Comparison of ENCODE assay signal across 2 cellular contexts in the genomic region with DNA sequence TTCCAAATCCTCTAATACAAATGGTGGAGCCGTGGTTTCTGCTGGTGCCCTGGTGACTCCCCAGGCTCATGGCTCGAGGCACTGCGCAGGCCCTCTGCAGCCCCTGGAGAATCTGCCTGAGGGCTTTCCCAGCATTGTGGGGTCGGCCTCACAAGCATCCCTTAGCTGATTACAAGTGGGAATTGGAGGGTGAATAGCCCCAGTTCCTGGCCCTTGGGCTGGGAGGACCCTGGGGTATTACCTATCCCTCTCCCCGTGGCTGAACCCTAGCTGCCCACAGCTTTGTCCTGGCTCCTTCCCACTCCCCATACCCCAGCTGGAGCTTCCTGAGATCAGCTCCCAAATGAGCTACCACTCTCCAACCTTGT.
TF ChIP-seq lines count a peak whose summit lies in the region.

No MANE protein-coding gene starts in this region.

TF ChIP-seq in GM23338, 12 proteins besides CTCF, POLR2A, EP300 and RAD21 (continued from another document):
- TF ChIP-seq, protein P1, sequence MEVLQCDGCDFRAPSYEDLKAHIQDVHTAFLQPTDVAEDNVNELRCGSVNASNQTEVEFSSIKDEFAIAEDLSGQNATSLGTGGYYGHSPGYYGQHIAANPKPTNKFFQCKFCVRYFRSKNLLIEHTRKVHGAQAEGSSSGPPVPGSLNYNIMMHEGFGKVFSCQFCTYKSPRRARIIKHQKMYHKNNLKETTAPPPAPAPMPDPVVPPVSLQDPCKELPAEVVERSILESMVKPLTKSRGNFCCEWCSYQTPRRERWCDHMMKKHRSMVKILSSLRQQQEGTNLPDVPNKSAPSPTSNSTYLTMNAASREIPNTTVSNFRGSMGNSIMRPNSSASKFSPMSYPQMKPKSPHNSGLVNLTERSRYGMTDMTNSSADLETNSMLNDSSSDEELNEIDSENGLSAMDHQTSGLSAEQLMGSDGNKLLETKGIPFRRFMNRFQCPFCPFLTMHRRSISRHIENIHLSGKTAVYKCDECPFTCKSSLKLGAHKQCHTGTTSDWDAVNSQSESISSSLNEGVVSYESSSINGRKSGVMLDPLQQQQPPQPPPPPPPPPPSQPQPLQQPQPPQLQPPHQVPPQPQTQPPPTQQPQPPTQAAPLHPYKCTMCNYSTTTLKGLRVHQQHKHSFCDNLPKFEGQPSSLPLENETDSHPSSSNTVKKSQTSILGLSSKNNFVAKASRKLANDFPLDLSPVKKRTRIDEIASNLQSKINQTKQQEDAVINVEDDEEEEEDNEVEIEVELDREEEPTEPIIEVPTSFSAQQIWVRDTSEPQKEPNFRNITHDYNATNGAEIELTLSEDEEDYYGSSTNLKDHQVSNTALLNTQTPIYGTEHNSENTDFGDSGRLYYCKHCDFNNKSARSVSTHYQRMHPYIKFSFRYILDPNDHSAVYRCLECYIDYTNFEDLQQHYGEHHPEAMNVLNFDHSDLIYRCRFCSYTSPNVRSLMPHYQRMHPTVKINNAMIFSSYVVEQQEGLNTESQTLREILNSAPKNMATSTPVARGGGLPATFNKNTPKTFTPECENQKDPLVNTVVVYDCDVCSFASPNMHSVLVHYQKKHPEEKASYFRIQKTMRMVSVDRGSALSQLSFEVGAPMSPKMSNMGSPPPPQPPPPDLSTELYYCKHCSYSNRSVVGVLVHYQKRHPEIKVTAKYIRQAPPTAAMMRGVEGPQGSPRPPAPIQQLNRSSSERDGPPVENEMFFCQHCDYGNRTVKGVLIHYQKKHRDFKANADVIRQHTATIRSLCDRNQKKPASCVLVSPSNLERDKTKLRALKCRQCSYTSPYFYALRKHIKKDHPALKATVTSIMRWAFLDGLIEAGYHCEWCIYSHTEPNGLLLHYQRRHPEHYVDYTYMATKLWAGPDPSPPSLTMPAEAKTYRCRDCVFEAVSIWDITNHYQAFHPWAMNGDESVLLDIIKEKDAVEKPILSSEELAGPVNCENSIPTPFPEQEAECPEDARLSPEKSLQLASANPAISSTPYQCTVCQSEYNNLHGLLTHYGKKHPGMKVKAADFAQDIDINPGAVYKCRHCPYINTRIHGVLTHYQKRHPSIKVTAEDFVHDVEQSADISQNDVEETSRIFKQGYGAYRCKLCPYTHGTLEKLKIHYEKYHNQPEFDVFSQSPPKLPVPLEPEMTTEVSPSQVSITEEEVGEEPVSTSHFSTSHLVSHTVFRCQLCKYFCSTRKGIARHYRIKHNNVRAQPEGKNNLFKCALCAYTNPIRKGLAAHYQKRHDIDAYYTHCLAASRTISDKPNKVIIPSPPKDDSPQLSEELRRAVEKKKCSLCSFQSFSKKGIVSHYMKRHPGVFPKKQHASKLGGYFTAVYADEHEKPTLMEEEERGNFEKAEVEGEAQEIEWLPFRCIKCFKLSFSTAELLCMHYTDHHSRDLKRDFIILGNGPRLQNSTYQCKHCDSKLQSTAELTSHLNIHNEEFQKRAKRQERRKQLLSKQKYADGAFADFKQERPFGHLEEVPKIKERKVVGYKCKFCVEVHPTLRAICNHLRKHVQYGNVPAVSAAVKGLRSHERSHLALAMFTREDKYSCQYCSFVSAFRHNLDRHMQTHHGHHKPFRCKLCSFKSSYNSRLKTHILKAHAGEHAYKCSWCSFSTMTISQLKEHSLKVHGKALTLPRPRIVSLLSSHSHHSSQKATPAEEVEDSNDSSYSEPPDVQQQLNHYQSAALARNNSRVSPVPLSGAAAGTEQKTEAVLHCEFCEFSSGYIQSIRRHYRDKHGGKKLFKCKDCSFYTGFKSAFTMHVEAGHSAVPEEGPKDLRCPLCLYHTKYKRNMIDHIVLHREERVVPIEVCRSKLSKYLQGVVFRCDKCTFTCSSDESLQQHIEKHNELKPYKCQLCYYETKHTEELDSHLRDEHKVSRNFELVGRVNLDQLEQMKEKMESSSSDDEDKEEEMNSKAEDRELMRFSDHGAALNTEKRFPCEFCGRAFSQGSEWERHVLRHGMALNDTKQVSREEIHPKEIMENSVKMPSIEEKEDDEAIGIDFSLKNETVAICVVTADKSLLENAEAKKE (CRISPR knock-in tag; IDR thresholded peaks at IDR 0.05), result no peak
- TF ChIP-seq, protein P2, sequence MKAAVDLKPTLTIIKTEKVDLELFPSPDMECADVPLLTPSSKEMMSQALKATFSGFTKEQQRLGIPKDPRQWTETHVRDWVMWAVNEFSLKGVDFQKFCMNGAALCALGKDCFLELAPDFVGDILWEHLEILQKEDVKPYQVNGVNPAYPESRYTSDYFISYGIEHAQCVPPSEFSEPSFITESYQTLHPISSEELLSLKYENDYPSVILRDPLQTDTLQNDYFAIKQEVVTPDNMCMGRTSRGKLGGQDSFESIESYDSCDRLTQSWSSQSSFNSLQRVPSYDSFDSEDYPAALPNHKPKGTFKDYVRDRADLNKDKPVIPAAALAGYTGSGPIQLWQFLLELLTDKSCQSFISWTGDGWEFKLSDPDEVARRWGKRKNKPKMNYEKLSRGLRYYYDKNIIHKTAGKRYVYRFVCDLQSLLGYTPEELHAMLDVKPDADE (IDR thresholded peaks at IDR 0.05), result no peak
- TF ChIP-seq EZH2 (IDR thresholded peaks at IDR 0.05; ENCODE audit: low read depth, unreplicated experiment), result no peak
- TF ChIP-seq JUNB (IDR thresholded peaks at IDR 0.05; ENCODE audit: unreplicated experiment), result no peak
- TF ChIP-seq NANOG (IDR thresholded peaks at IDR 0.05; ENCODE audit: borderline replicate concordance), result no peak
- no peak for TF ChIP-seq CREB1 (CRISPR knock-in tag; IDR thresholded peaks at IDR 0.05; ENCODE audit: low read depth)
- no peak for TF ChIP-seq STAT1 (IDR thresholded peaks at IDR 0.05; ENCODE audit: unreplicated experiment)
- TF ChIP-seq, protein P3, sequence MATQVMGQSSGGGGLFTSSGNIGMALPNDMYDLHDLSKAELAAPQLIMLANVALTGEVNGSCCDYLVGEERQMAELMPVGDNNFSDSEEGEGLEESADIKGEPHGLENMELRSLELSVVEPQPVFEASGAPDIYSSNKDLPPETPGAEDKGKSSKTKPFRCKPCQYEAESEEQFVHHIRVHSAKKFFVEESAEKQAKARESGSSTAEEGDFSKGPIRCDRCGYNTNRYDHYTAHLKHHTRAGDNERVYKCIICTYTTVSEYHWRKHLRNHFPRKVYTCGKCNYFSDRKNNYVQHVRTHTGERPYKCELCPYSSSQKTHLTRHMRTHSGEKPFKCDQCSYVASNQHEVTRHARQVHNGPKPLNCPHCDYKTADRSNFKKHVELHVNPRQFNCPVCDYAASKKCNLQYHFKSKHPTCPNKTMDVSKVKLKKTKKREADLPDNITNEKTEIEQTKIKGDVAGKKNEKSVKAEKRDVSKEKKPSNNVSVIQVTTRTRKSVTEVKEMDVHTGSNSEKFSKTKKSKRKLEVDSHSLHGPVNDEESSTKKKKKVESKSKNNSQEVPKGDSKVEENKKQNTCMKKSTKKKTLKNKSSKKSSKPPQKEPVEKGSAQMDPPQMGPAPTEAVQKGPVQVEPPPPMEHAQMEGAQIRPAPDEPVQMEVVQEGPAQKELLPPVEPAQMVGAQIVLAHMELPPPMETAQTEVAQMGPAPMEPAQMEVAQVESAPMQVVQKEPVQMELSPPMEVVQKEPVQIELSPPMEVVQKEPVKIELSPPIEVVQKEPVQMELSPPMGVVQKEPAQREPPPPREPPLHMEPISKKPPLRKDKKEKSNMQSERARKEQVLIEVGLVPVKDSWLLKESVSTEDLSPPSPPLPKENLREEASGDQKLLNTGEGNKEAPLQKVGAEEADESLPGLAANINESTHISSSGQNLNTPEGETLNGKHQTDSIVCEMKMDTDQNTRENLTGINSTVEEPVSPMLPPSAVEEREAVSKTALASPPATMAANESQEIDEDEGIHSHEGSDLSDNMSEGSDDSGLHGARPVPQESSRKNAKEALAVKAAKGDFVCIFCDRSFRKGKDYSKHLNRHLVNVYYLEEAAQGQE (IDR thresholded peaks at IDR 0.05; ENCODE audit: unreplicated experiment), result no peak
TF ChIP-seq in GM23338: peak in this region for 0.

TF ChIP-seq in IMR-90, 13 proteins besides CTCF, POLR2A, EP300 and RAD21 (continued from another document):
- TF ChIP-seq, protein P4, sequence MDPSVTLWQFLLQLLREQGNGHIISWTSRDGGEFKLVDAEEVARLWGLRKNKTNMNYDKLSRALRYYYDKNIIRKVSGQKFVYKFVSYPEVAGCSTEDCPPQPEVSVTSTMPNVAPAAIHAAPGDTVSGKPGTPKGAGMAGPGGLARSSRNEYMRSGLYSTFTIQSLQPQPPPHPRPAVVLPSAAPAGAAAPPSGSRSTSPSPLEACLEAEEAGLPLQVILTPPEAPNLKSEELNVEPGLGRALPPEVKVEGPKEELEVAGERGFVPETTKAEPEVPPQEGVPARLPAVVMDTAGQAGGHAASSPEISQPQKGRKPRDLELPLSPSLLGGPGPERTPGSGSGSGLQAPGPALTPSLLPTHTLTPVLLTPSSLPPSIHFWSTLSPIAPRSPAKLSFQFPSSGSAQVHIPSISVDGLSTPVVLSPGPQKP (IDR thresholded peaks at IDR 0.05; ENCODE audit: borderline replicate concordance, low read depth, low read length), result no peak
- no peak for TF ChIP-seq MAZ (IDR thresholded peaks at IDR 0.05; ENCODE audit: borderline replicate concordance, low read depth, low read length)
- TF ChIP-seq USF2 (IDR thresholded peaks at IDR 0.05; ENCODE audit: low read depth, low read length), result no peak
- TF ChIP-seq RFX5 (IDR thresholded peaks at IDR 0.05; ENCODE audit: low read depth, low read length), result no peak
- TF ChIP-seq CEBPB (IDR thresholded peaks at IDR 0.05; ENCODE audit: low read depth, low read length), result no peak
- TF ChIP-seq MXI1 (IDR thresholded peaks at IDR 0.05; ENCODE audit: borderline replicate concordance, low read depth, low read length), result no peak
- TF ChIP-seq RCOR1 (IDR thresholded peaks at IDR 0.05; ENCODE audit: insufficient replicate concordance, low read length), result no peak
